In genomic region chr6:26275663-26276062, GRCh38 we compare ENCODE assay signal across 1 cellular context.
TF ChIP-seq lines count a peak whose summit lies in the region.

No MANE protein-coding gene starts in this region.

TF ChIP-seq in H1, 55 proteins besides CTCF, POLR2A, EP300 and RAD21:
- no peak for TF ChIP-seq CEBPB (IDR thresholded peaks at IDR 0.05; ENCODE audit: low read depth, low read length)
- no peak for TF ChIP-seq CHD7 (IDR thresholded peaks at IDR 0.05; ENCODE audit: insufficient replicate concordance, low read length)
- no peak for TF ChIP-seq CBX5 (IDR thresholded peaks at IDR 0.05; ENCODE audit: low read depth, low read length)
- TF ChIP-seq SIX5 (IDR thresholded peaks at IDR 0.05; ENCODE audit: low read depth, low read length) = no peak
- TF ChIP-seq GTF2F1 (IDR thresholded peaks at IDR 0.05; ENCODE audit: borderline replicate concordance, low read depth, low read length) = no peak
- TF ChIP-seq YY1 (IDR thresholded peaks at IDR 0.05; ENCODE audit: low read depth, low read length) = no peak
- TF ChIP-seq MAFK (IDR thresholded peaks at IDR 0.05; ENCODE audit: low read depth, low read length) = no peak
- TF ChIP-seq TEAD4 (IDR thresholded peaks at IDR 0.05; ENCODE audit: low read depth, low read length) = no peak
- TF ChIP-seq EGR1 (IDR thresholded peaks at IDR 0.05; ENCODE audit: borderline replicate concordance, low read depth, low read length) = no peak
- TF ChIP-seq BACH1 (IDR thresholded peaks at IDR 0.05; ENCODE audit: low read length) = no peak
- no peak for TF ChIP-seq BRCA1 (IDR thresholded peaks at IDR 0.05; ENCODE audit: low read depth, low read length)
- no peak for TF ChIP-seq HDAC2 (IDR thresholded peaks at IDR 0.05; ENCODE audit: borderline replicate concordance in 1 of 2, low read depth in 2 of 2, low read length in 2 of 2)
- no peak for TF ChIP-seq SP2 (IDR thresholded peaks at IDR 0.05; ENCODE audit: low read length)
- no peak for TF ChIP-seq MAX (IDR thresholded peaks at IDR 0.05)
- TF ChIP-seq RFX5 (IDR thresholded peaks at IDR 0.05; ENCODE audit: borderline replicate concordance, low read depth, low read length) = no peak
- no peak for TF ChIP-seq SP1 (IDR thresholded peaks at IDR 0.05; ENCODE audit: low read depth, low read length)
- TF ChIP-seq CREB1 (IDR thresholded peaks at IDR 0.05) = no peak
- TF ChIP-seq SP4 (IDR thresholded peaks at IDR 0.05; ENCODE audit: low read length) = no peak
- no peak for TF ChIP-seq TCF12 (IDR thresholded peaks at IDR 0.05; ENCODE audit: low read depth, low read length)
- no peak for TF ChIP-seq ZNF274 (IDR thresholded peaks at IDR 0.05; ENCODE audit: borderline replicate concordance, extremely low read depth, low read length)
